In genomic region chr12:121794532-121795028, GRCh38 we compare ENCODE assay signal across 8 cellular contexts. TPM values are rescaled to one million over a fixed set of nuclear protein-coding genes. Genes with fewer than 3 reads are reported as not detected.
DNase-seq lines count a peak whose midpoint lies in the region; ATAC-seq and TF ChIP-seq lines count a peak whose summit lies in the region.

No MANE protein-coding gene starts in this region.

- H3K4me1 ChIP-seq in GM23338 (ENCODE audit: insufficient read depth) = peaks cover 42% of the 10 kb centered on the region

- intact Hi-C loops in activated CD4-positive, alpha-beta T cell treated with anti-CD3 and anti-CD28 coated beads, Interleukin-2, amount 10 ng/mL, durations not matched to agents 24 days and 14 days (cut with micrococcal nuclease) = loop anchor here (1.0 to 10.0 kb wide), 10 partner anchors 8 to 1260 kb away; partner anchors contain the start of genes ORAI1, PSMD9, RNF10 and TMEM120B

- H3K4me3 ChIP-seq in AG04449 (ENCODE audit: low read depth, low read length) (peak overlapping the region; percentile 26), GM23338 (peak overlapping the region; percentile 83), fibroblast of villous mesenchyme (ENCODE audit: low read depth, low read length) (peak overlapping the region; percentile 16), retinal pigment epithelial cell (ENCODE audit: low read length) (peak overlapping the region; percentile 9)

- H3K27me3 Mint-ChIP-seq in GM23338 (ENCODE audit: insufficient read depth, low read depth, poor library complexity) = peaks cover 31% of the 10 kb centered on the region
- H3K27me3 Mint-ChIP-seq in activated CD4-positive, alpha-beta T cell treated with anti-CD3 and anti-CD28 coated beads, Interleukin-2, amount 10 ng/mL, durations not matched to agents 24 days and 14 days = no peaks in the 10 kb centered on the region

- H3K4me2 ChIP-seq in GM23338 = peak overlapping the region; percentile 89

- peak overlapping the region; percentile 74; the same call in 1 of the 2 replicates for H3K27ac ChIP-seq in GM23338 (ENCODE audit: low read depth)

- no peaks in the 10 kb centered on the region for H3K27me3 ChIP-seq in GM23338 (ENCODE audit: insufficient read depth)

- no peak overlapping the region for H2AFZ ChIP-seq in GM23338

- peaks cover 42% of the 10 kb centered on the region for H3F3A ChIP-seq in GM23338 (replicated peaks; ENCODE audit: low read depth)

- POLR2A ChIA-PET in AG04449 (lab: Yijun Ruan, JAX) = interaction anchor here (0.6 to 3.9 kb wide), 10 partner anchors 9 to 258 kb away, joined by 3 to 39 read pairs (median 4); partner anchors contain the start of genes PSMD9, SETD1B and TMEM120B

- DNase-seq in AG04449 (ENCODE audit: low read depth, low spot score) (no peak), GM23338 (ENCODE audit: low spot score) (no peak), fibroblast of villous mesenchyme (ENCODE audit: low read depth) (no peak), retinal pigment epithelial cell (ENCODE audit: low read depth) (no peak), DMS 273 treated with DMSO at 0.1 percent for 48 hours (lab: John Stamatoyannopoulos, UW) (no peak), NCI-H128 (lab: John Stamatoyannopoulos, UW; ENCODE audit: unreplicated experiment) (no peak)
- no peak for DNase-seq in activated CD4-positive, alpha-beta T cell treated with anti-CD3 and anti-CD28 coated beads, Interleukin-2, amount 10 ng/mL, durations not matched to agents 24 days and 14 days

- TF ChIP-seq CTCF in AG04449 (IDR thresholded peaks at IDR 0.05; ENCODE audit: insufficient read depth, low read length, missing control alignments) (no peak), GM23338 (conservative IDR thresholded peaks at IDR 0.05; ENCODE audit: low read depth in 2 of 2) (no peak), fibroblast of villous mesenchyme (IDR thresholded peaks at IDR 0.05; ENCODE audit: insufficient read depth, low read depth, low read length) (no peak), retinal pigment epithelial cell (conservative IDR thresholded peaks at IDR 0.05; ENCODE audit: low read depth, low read length) (no peak)

- peaks cover 52% of the 10 kb centered on the region for H3K4me1 Mint-ChIP-seq in GM23338
- H3K4me1 Mint-ChIP-seq in activated CD4-positive, alpha-beta T cell treated with anti-CD3 and anti-CD28 coated beads, Interleukin-2, amount 10 ng/mL, durations not matched to agents 24 days and 14 days = peaks cover 57% of the 10 kb centered on the region

- CTCF ChIA-PET in AG04449 (lab: Yijun Ruan, JAX) = interaction anchor here (0.8 to 32.5 kb wide), 59 partner anchors 7 to 312 kb away, joined by 3 to 1100 read pairs (median 5); partner anchors contain the start of genes CFAP251, MORN3, PSMD9 and RHOF

- ATAC-seq in GM23338 = peak; percentile 1
- ATAC-seq in HG03342 (IDR thresholded peaks at IDR 0.05; ENCODE audit: unreplicated experiment) = no peak

- no peaks in the 10 kb centered on the region for H3K9me2 ChIP-seq in GM23338 (ENCODE audit: insufficient read depth)

- peaks cover 29% of the 10 kb centered on the region for H3K36me3 Mint-ChIP-seq in GM23338 (ENCODE audit: low read depth)
- H3K36me3 Mint-ChIP-seq in activated CD4-positive, alpha-beta T cell treated with anti-CD3 and anti-CD28 coated beads, Interleukin-2, amount 10 ng/mL, durations not matched to agents 24 days and 14 days (ENCODE audit: low read depth) = peaks cover 53% of the 10 kb centered on the region

- H3K27ac Mint-ChIP-seq in GM23338 = peak overlapping the region; percentile 90
- H3K27ac Mint-ChIP-seq in activated CD4-positive, alpha-beta T cell treated with anti-CD3 and anti-CD28 coated beads, Interleukin-2, amount 10 ng/mL, durations not matched to agents 24 days and 14 days = peak overlapping the region; percentile 92

- no peaks in the 10 kb centered on the region for H3K36me3 ChIP-seq in GM23338 (ENCODE audit: insufficient read depth)

- H3K4me3 Mint-ChIP-seq in GM23338 = peak overlapping the region; percentile 75
- peak overlapping the region; percentile 94 for H3K4me3 Mint-ChIP-seq in activated CD4-positive, alpha-beta T cell treated with anti-CD3 and anti-CD28 coated beads, Interleukin-2, amount 10 ng/mL, durations not matched to agents 24 days and 14 days

- H4K20me1 ChIP-seq in GM23338 (replicated peaks; ENCODE audit: insufficient read depth) = peaks cover 9% of the 10 kb centered on the region; the same call in 1 of the 2 replicates

- no peaks in the 10 kb centered on the region; the same call in 2 of the 3 replicates for H3K9me3 Mint-ChIP-seq in GM23338
- H3K9me3 Mint-ChIP-seq in activated CD4-positive, alpha-beta T cell treated with anti-CD3 and anti-CD28 coated beads, Interleukin-2, amount 10 ng/mL, durations not matched to agents 24 days and 14 days = no peaks in the 10 kb centered on the region

- peaks cover 27% of the 10 kb centered on the region for H3K79me2 ChIP-seq in GM23338 (replicated peaks; ENCODE audit: insufficient read depth)

TF ChIP-seq in GM23338, 12 proteins besides CTCF, POLR2A, EP300 and RAD21:
- no peak for TF ChIP-seq CREB1 (CRISPR knock-in tag; IDR thresholded peaks at IDR 0.05; ENCODE audit: low read depth)
- no peak for TF ChIP-seq NANOG (IDR thresholded peaks at IDR 0.05; ENCODE audit: borderline replicate concordance)
- no peak for TF ChIP-seq ZNF114 (CRISPR knock-in tag; IDR thresholded peaks at IDR 0.05)
- TF ChIP-seq REST (IDR thresholded peaks at IDR 0.05; ENCODE audit: unreplicated experiment) = no peak
- no peak for TF ChIP-seq ZNF331 (CRISPR knock-in tag; IDR thresholded peaks at IDR 0.05; ENCODE audit: low read depth)
- no peak for TF ChIP-seq EZH2phosphoT487 (IDR thresholded peaks at IDR 0.05; ENCODE audit: unreplicated experiment)
- no peak for TF ChIP-seq EZH2 (IDR thresholded peaks at IDR 0.05; ENCODE audit: low read depth, unreplicated experiment)

RNA-seq across cellular contexts. Expression of gene RHOF, which starts 1.1 kb away (rescaled TPM):
- 31.9 and 53.4 TPM in 2 replicates for total RNA-seq in GM23338 (2014; rRNA removed; shearing (Covaris generic))
- 8.7 and 10.5 TPM in 2 replicates for polyA plus RNA-seq in GM23338 (2016; fragmentation: Nextera tagmentation; extraction: Ambion mirVana)
- 107 and 114 TPM in 2 replicates for total RNA-seq in activated CD4-positive, alpha-beta T cell treated with anti-CD3 and anti-CD28 coated beads, Interleukin-2, amount 10 ng/mL, durations not matched to agents 24 days and 14 days
- 9.0 and 11.7 TPM in 2 replicates for total RNA-seq in fibroblast of villous mesenchyme

RNA-seq across cellular contexts. Expression of gene SETD1B, which starts 9.2 kb away (rescaled TPM):
- 8.7 and 8.9 TPM in 2 replicates for total RNA-seq in GM23338 (2014; rRNA removed; shearing (Covaris generic))
- polyA plus RNA-seq in GM23338 (2016; fragmentation: Nextera tagmentation; extraction: Ambion mirVana) = 3.1 and 3.4 TPM in 2 replicates
- total RNA-seq in activated CD4-positive, alpha-beta T cell treated with anti-CD3 and anti-CD28 coated beads, Interleukin-2, amount 10 ng/mL, durations not matched to agents 24 days and 14 days = 26.6 and 29.2 TPM in 2 replicates
- total RNA-seq in fibroblast of villous mesenchyme = 4.7 and 5.2 TPM in 2 replicates

Comparison
In these comparisons a context has a peak if more than half of its experiments do, and no peak if none do; other contexts are left out.
1. H3K4me3 ChIP-seq: peak in every context shown above with its lines; median percentile 83 in GM23338; 26 in AG04449; 16 in fibroblast of villous mesenchyme; 9 in retinal pigment epithelial cell.